ENCODE assay signal across 1 cellular context in the genomic region with DNA sequence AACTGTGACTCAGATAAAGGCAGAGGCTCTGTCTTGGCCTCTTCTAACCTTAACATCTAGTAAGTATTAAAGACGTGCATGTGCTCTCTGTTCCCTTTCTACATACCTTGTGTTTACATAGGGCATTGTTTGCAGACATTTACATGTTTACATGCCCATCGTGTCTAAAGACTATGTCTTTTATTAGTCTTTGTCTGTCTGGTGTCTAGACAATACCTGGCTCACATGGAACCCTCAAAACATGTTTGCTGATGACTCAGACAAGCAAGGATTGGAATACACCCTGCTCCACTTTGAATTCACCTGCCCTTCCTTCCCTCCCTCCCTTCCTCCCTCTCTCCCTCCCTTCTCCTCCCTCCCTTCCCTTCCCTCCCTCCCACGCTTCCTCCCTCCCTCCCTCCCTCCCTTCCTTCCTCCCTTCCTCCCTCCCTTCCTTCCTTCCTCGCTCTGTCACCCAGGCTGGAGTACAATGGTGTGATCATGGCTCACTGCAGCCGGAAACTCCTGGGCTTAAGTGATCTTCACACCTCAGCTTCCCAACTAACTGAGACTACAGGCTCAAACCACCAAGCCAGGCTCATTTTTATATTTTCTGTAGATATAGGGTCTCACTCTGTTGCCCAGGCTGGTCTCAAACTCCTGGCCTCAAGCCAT.
TF ChIP-seq lines count a peak whose summit lies in the region.

No MANE protein-coding gene starts in this region.

TF ChIP-seq in HepG2, 621 proteins besides CTCF, POLR2A, EP300 and RAD21 (continued from another document and continues in another):
- TF ChIP-seq, protein P1, sequence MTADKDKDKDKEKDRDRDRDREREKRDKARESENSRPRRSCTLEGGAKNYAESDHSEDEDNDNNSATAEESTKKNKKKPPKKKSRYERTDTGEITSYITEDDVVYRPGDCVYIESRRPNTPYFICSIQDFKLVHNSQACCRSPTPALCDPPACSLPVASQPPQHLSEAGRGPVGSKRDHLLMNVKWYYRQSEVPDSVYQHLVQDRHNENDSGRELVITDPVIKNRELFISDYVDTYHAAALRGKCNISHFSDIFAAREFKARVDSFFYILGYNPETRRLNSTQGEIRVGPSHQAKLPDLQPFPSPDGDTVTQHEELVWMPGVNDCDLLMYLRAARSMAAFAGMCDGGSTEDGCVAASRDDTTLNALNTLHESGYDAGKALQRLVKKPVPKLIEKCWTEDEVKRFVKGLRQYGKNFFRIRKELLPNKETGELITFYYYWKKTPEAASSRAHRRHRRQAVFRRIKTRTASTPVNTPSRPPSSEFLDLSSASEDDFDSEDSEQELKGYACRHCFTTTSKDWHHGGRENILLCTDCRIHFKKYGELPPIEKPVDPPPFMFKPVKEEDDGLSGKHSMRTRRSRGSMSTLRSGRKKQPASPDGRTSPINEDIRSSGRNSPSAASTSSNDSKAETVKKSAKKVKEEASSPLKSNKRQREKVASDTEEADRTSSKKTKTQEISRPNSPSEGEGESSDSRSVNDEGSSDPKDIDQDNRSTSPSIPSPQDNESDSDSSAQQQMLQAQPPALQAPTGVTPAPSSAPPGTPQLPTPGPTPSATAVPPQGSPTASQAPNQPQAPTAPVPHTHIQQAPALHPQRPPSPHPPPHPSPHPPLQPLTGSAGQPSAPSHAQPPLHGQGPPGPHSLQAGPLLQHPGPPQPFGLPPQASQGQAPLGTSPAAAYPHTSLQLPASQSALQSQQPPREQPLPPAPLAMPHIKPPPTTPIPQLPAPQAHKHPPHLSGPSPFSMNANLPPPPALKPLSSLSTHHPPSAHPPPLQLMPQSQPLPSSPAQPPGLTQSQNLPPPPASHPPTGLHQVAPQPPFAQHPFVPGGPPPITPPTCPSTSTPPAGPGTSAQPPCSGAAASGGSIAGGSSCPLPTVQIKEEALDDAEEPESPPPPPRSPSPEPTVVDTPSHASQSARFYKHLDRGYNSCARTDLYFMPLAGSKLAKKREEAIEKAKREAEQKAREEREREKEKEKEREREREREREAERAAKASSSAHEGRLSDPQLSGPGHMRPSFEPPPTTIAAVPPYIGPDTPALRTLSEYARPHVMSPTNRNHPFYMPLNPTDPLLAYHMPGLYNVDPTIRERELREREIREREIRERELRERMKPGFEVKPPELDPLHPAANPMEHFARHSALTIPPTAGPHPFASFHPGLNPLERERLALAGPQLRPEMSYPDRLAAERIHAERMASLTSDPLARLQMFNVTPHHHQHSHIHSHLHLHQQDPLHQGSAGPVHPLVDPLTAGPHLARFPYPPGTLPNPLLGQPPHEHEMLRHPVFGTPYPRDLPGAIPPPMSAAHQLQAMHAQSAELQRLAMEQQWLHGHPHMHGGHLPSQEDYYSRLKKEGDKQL (CRISPR knock-in tag; IDR thresholded peaks at IDR 0.05; ENCODE audit: low read depth) = no peak
- TF ChIP-seq, protein P2, sequence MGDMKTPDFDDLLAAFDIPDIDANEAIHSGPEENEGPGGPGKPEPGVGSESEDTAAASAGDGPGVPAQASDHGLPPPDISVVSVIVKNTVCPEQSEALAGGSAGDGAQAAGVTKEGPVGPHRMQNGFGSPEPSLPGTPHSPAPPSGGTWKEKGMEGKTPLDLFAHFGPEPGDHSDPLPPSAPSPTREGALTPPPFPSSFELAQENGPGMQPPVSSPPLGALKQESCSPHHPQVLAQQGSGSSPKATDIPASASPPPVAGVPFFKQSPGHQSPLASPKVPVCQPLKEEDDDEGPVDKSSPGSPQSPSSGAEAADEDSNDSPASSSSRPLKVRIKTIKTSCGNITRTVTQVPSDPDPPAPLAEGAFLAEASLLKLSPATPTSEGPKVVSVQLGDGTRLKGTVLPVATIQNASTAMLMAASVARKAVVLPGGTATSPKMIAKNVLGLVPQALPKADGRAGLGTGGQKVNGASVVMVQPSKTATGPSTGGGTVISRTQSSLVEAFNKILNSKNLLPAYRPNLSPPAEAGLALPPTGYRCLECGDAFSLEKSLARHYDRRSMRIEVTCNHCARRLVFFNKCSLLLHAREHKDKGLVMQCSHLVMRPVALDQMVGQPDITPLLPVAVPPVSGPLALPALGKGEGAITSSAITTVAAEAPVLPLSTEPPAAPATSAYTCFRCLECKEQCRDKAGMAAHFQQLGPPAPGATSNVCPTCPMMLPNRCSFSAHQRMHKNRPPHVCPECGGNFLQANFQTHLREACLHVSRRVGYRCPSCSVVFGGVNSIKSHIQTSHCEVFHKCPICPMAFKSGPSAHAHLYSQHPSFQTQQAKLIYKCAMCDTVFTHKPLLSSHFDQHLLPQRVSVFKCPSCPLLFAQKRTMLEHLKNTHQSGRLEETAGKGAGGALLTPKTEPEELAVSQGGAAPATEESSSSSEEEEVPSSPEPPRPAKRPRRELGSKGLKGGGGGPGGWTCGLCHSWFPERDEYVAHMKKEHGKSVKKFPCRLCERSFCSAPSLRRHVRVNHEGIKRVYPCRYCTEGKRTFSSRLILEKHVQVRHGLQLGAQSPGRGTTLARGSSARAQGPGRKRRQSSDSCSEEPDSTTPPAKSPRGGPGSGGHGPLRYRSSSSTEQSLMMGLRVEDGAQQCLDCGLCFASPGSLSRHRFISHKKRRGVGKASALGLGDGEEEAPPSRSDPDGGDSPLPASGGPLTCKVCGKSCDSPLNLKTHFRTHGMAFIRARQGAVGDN (CRISPR knock-in tag; IDR thresholded peaks at IDR 0.05) = no peak
- TF ChIP-seq ZNF589 (CRISPR knock-in tag; conservative IDR thresholded peaks at IDR 0.05) = no peak
- TF ChIP-seq, protein P3, sequence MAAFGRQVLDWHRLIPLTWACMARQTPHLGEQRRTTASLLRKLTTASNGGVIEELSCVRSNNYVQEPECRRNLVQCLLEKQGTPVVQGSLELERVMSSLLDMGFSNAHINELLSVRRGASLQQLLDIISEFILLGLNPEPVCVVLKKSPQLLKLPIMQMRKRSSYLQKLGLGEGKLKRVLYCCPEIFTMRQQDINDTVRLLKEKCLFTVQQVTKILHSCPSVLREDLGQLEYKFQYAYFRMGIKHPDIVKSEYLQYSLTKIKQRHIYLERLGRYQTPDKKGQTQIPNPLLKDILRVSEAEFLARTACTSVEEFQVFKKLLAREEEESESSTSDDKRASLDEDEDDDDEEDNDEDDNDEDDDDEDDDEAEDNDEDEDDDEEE (CRISPR knock-in tag; IDR thresholded peaks at IDR 0.05) = no peak
- TF ChIP-seq, protein P4, sequence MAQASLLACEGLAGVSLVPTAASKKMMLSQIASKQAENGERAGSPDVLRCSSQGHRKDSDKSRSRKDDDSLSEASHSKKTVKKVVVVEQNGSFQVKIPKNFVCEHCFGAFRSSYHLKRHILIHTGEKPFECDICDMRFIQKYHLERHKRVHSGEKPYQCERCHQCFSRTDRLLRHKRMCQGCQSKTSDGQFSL (CRISPR knock-in tag; IDR thresholded peaks at IDR 0.05) = no peak
- TF ChIP-seq HDAC6 (IDR thresholded peaks at IDR 0.05; ENCODE audit: low read depth, low read length) = no peak
- peak; percentile 64; the same call in 1 of the 2 replicates for TF ChIP-seq FOXO1 (CRISPR knock-in tag; IDR thresholded peaks at IDR 0.05)
- TF ChIP-seq CREM (IDR thresholded peaks at IDR 0.05) = peak; percentile 49; the same call in 1 of the 2 replicates
- TF ChIP-seq CREM (CRISPR knock-in tag; IDR thresholded peaks at IDR 0.05) = no peak
- no peak for TF ChIP-seq SRSF4 (IDR thresholded peaks at IDR 0.05; ENCODE audit: low read depth, low read length, poor library complexity, severe bottlenecking)
- TF ChIP-seq ETV5 (CRISPR knock-in tag; IDR thresholded peaks at IDR 0.05; ENCODE audit: borderline replicate concordance) = peak; percentile 39; the same call in 1 of the 2 replicates
- TF ChIP-seq SOX13 (IDR thresholded peaks at IDR 0.05) = peak; percentile 84
- peak in 1 of 2 experiments; percentile 97; a peak in 2 of 4 replicates for TF ChIP-seq SOX13 (CRISPR knock-in tag; conservative IDR thresholded peaks at IDR 0.05 in 1 of 2, IDR thresholded peaks at IDR 0.05 in 1 of 2)
- TF ChIP-seq, protein P5, sequence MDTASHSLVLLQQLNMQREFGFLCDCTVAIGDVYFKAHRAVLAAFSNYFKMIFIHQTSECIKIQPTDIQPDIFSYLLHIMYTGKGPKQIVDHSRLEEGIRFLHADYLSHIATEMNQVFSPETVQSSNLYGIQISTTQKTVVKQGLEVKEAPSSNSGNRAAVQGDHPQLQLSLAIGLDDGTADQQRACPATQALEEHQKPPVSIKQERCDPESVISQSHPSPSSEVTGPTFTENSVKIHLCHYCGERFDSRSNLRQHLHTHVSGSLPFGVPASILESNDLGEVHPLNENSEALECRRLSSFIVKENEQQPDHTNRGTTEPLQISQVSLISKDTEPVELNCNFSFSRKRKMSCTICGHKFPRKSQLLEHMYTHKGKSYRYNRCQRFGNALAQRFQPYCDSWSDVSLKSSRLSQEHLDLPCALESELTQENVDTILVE (CRISPR knock-in tag; IDR thresholded peaks at IDR 0.05) = peak; percentile 30; the same call in 1 of the 2 replicates
- no peak for TF ChIP-seq ZNF33B (CRISPR knock-in tag; IDR thresholded peaks at IDR 0.05)
- TF ChIP-seq, protein P6, sequence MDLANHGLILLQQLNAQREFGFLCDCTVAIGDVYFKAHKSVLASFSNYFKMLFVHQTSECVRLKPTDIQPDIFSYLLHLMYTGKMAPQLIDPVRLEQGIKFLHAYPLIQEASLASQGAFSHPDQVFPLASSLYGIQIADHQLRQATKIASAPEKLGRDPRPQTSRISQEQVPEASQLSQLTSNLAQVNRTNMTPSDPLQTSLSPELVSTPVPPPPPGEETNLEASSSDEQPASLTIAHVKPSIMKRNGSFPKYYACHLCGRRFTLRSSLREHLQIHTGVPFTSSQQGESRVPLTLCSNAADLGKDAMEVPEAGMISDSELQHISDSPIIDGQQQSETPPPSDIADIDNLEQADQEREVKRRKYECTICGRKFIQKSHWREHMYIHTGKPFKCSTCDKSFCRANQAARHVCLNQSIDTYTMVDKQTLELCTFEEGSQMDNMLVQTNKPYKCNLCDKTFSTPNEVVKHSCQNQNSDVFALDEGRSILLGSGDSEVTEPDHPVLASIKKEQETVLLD (CRISPR knock-in tag; IDR thresholded peaks at IDR 0.05; ENCODE audit: low read depth) = no peak
- TF ChIP-seq HNRNPUL1 (IDR thresholded peaks at IDR 0.05; ENCODE audit: low read depth, low read length) = no peak
- 0 out of 2 replicates have a peak, but pooled peaks have one; percentile 38 for TF ChIP-seq SIX4 (CRISPR knock-in tag; IDR thresholded peaks at IDR 0.05)
- no peak for TF ChIP-seq SYNCRIP (IDR thresholded peaks at IDR 0.05; ENCODE audit: insufficient read depth, low read depth, low read length)
- TF ChIP-seq, protein P7, sequence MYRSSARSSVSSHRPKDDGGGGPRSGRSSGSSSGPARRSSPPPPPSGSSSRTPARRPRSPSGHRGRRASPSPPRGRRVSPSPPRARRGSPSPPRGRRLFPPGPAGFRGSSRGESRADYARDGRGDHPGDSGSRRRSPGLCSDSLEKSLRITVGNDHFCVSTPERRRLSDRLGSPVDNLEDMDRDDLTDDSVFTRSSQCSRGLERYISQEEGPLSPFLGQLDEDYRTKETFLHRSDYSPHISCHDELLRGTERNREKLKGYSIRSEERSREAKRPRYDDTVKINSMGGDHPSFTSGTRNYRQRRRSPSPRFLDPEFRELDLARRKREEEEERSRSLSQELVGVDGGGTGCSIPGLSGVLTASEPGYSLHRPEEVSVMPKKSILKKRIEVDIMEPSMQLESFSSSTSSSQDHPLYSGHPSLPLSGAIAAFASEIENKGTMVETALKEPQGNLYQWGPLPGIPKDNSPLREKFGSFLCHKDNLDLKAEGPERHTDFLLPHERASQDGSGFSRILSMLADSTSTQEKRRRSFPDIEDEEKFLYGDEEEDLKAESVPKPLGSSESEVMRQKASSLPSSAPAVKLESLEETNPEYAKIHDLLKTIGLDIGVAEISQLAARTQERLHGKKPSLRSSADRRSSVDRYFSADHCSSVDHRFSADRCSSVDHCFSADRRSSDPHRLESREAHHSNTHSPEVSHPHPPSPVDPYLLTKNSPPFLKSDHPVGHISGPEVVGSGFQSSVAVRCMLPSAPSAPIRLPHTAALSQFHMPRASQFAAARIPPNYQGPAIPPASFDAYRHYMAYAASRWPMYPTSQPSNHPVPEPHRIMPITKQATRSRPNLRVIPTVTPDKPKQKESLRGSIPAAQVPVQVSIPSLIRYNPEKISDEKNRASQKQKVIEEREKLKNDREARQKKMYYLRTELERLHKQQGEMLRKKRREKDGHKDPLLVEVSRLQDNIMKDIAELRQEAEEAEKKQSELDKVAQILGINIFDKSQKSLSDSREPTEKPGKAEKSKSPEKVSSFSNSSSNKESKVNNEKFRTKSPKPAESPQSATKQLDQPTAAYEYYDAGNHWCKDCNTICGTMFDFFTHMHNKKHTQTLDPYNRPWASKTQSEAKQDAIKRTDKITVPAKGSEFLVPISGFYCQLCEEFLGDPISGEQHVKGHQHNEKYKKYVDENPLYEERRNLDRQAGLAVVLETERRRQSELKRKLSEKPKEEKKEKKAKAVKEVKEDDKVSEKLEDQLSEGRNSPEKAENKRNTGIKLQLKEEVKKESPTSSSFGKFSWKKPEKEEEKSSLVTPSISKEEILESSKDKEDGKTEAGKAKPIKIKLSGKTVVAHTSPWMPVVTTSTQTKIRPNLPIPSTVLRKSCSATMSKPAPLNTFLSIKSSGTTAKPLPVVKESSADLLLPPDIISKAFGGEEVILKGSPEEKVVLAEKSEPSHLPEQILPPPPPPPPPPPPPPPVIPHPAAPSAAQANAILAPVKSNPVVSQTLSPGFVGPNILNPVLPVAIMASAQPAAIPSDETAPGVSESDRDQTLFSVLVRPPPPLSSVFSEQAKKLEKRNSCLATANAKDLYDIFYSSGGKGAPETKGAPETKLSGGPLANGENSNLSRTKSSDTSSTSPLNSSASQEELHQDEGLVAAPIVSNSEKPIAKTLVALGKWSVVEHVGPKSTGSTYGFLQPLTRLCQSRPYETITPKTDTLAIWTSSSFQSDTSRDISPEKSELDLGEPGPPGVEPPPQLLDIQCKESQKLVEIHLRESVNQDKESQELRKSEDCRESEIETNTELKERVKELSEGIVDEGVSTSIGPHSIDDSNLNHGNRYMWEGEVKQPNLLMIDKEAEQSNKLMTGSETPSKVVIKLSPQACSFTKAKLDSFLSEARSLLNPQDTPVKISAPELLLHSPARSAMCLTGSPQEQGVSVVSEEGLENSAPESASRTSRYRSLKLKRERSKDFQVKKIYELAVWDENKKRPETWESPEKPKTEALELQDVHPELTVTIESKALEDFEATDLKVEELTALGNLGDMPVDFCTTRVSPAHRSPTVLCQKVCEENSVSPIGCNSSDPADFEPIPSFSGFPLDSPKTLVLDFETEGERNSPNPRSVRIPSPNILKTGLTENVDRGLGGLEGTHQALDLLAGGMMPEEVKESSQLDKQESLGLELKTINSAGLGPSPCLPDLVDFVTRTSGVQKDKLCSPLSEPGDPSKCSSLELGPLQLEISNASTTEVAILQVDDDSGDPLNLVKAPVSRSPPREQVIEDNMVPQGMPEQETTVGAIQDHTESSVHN (CRISPR knock-in tag; IDR thresholded peaks at IDR 0.05) = no peak
- peak; percentile 86 for TF ChIP-seq BCL6 (CRISPR knock-in tag; IDR thresholded peaks at IDR 0.05)
- TF ChIP-seq ZNF878 (CRISPR knock-in tag; IDR thresholded peaks at IDR 0.05) = no peak
- TF ChIP-seq U2AF1 (optimal IDR thresholded peaks at IDR 0.05; ENCODE audit: low read depth, low read length) = no peak
- no peak for TF ChIP-seq GTF2F1 (IDR thresholded peaks at IDR 0.05; ENCODE audit: low read length)
